1 cellular context compared by ENCODE assay signal in the genomic region with DNA sequence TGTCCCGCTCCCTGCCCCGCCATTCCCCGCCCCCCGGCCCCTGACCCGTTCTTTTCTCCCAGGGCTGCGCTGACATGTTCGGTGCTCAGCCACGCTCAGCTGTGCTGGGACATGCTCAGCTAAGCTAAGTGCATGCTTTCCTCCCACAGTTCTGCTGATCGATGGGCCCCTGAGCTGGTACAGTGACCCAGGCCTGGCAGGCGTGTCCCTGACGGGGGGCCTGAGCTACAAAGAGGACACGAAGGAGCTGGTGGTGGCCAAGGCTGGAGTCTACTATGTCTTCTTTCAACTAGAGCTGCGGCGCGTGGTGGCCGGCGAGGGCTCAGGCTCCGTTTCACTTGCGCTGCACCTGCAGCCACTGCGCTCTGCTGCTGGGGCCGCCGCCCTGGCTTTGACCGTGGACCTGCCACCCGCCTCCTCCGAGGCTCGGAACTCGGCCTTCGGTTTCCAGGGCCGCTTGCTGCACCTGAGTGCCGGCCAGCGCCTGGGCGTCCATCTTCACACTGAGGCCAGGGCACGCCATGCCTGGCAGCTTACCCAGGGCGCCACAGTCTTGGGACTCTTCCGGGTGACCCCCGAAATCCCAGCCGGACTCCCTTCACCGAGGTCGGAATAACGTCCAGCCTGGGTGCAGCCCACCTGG.
TF ChIP-seq lines count a peak whose summit lies in the region.

No MANE protein-coding gene starts in this region.

TF ChIP-seq in GM12878, 131 proteins besides CTCF, POLR2A, EP300 and RAD21:
- TF ChIP-seq BACH1 (IDR thresholded peaks at IDR 0.05; ENCODE audit: borderline replicate concordance) (0 out of 2 replicates have a peak, but pooled peaks have one; percentile 57), IKZF1 (conservative IDR thresholded peaks at IDR 0.05) (peak; percentile 73), HDGF (IDR thresholded peaks at IDR 0.05) (no peak), HCFC1 (IDR thresholded peaks at IDR 0.05; ENCODE audit: low read length) (no peak), ZZZ3 (IDR thresholded peaks at IDR 0.05; ENCODE audit: control insufficient read depth, insufficient read length, low read depth) (no peak), DPF2 (IDR thresholded peaks at IDR 0.05) (no peak), MTA3 (IDR thresholded peaks at IDR 0.05; ENCODE audit: borderline replicate concordance, low read length) (no peak), GATAD2B (conservative IDR thresholded peaks at IDR 0.05; ENCODE audit: low read depth) (peak; percentile 55; the same call in 1 of the 2 replicates), ATF2 (IDR thresholded peaks at IDR 0.05; ENCODE audit: low read length) (no peak), YBX1 (IDR thresholded peaks at IDR 0.05) (no peak), LARP7 (IDR thresholded peaks at IDR 0.05) (0 out of 2 replicates have a peak, but pooled peaks have one; percentile 56), CBFB (IDR thresholded peaks at IDR 0.05; ENCODE audit: low read depth) (no peak), IKZF2 (IDR thresholded peaks at IDR 0.05) (peak; percentile 11 to 25; a peak in 1 of 4 replicates), KLF5 (IDR thresholded peaks at IDR 0.05; ENCODE audit: partially characterized antibody) (no peak), POLR2AphosphoS2 (IDR thresholded peaks at IDR 0.05; ENCODE audit: low read depth, low read length) (peak; percentile 59; the same call in 1 of the 2 replicates), SPI1 (IDR thresholded peaks at IDR 0.05; ENCODE audit: borderline replicate concordance, insufficient read depth, low read depth, low read length) (no peak), CEBPB (IDR thresholded peaks at IDR 0.05; ENCODE audit: borderline replicate concordance in 1 of 2, low read depth in 2 of 2, low read length in 2 of 2) (no peak), POLR2AphosphoS5 (IDR thresholded peaks at IDR 0.05; ENCODE audit: low read length) (peak; percentile 74; the same call in 1 of the 2 replicates), SMAD1 (IDR thresholded peaks at IDR 0.05; ENCODE audit: low read depth, partially characterized antibody) (peak; percentile 23), NFIC (IDR thresholded peaks at IDR 0.05; ENCODE audit: low read depth, low read length) (no peak), SIX5 (IDR thresholded peaks at IDR 0.05; ENCODE audit: low read depth, low read length, severe bottlenecking) (no peak), TBL1XR1 (IDR thresholded peaks at IDR 0.05; ENCODE audit: low read depth, low read length) (no peak), MEF2A (IDR thresholded peaks at IDR 0.05; ENCODE audit: insufficient read depth, low read depth, low read length) (no peak)
- TF ChIP-seq, protein P1, sequence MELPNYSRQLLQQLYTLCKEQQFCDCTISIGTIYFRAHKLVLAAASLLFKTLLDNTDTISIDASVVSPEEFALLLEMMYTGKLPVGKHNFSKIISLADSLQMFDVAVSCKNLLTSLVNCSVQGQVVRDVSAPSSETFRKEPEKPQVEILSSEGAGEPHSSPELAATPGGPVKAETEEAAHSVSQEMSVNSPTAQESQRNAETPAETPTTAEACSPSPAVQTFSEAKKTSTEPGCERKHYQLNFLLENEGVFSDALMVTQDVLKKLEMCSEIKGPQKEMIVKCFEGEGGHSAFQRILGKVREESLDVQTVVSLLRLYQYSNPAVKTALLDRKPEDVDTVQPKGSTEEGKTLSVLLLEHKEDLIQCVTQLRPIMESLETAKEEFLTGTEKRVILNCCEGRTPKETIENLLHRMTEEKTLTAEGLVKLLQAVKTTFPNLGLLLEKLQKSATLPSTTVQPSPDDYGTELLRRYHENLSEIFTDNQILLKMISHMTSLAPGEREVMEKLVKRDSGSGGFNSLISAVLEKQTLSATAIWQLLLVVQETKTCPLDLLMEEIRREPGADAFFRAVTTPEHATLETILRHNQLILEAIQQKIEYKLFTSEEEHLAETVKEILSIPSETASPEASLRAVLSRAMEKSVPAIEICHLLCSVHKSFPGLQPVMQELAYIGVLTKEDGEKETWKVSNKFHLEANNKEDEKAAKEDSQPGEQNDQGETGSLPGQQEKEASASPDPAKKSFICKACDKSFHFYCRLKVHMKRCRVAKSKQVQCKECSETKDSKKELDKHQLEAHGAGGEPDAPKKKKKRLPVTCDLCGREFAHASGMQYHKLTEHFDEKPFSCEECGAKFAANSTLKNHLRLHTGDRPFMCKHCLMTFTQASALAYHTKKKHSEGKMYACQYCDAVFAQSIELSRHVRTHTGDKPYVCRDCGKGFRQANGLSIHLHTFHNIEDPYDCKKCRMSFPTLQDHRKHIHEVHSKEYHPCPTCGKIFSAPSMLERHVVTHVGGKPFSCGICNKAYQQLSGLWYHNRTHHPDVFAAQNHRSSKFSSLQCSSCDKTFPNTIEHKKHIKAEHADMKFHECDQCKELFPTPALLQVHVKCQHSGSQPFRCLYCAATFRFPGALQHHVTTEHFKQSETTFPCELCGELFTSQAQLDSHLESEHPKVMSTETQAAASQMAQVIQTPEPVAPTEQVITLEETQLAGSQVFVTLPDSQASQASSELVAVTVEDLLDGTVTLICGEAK (IDR thresholded peaks at IDR 0.05; ENCODE audit: borderline replicate concordance), result peak; percentile 27; the same call in 1 of the 2 replicates
- TF ChIP-seq, protein P2, sequence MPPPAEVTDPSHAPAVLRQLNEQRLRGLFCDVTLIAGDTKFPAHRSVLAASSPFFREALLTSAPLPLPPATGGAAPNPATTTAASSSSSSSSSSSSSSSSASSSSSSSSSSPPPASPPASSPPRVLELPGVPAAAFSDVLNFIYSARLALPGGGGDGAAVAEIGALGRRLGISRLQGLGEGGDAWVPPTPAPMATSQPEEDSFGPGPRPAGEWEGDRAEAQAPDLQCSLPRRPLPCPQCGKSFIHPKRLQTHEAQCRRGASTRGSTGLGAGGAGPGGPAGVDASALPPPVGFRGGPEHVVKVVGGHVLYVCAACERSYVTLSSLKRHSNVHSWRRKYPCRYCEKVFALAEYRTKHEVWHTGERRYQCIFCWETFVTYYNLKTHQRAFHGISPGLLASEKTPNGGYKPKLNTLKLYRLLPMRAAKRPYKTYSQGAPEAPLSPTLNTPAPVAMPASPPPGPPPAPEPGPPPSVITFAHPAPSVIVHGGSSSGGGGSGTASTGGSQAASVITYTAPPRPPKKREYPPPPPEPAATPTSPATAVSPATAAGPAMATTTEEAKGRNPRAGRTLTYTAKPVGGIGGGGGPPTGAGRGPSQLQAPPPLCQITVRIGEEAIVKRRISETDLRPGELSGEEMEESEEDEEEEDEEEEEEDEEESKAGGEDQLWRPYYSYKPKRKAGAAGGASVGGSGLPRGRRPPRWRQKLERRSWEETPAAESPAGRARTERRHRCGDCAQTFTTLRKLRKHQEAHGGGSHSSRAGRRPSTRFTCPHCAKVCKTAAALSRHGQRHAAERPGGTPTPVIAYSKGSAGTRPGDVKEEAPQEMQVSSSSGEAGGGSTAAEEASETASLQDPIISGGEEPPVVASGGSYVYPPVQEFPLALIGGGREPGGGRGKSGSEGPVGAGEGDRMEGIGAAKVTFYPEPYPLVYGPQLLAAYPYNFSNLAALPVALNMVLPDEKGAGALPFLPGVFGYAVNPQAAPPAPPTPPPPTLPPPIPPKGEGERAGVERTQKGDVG (CRISPR knock-in tag; IDR thresholded peaks at IDR 0.05), result no peak
- TF ChIP-seq, protein P3, sequence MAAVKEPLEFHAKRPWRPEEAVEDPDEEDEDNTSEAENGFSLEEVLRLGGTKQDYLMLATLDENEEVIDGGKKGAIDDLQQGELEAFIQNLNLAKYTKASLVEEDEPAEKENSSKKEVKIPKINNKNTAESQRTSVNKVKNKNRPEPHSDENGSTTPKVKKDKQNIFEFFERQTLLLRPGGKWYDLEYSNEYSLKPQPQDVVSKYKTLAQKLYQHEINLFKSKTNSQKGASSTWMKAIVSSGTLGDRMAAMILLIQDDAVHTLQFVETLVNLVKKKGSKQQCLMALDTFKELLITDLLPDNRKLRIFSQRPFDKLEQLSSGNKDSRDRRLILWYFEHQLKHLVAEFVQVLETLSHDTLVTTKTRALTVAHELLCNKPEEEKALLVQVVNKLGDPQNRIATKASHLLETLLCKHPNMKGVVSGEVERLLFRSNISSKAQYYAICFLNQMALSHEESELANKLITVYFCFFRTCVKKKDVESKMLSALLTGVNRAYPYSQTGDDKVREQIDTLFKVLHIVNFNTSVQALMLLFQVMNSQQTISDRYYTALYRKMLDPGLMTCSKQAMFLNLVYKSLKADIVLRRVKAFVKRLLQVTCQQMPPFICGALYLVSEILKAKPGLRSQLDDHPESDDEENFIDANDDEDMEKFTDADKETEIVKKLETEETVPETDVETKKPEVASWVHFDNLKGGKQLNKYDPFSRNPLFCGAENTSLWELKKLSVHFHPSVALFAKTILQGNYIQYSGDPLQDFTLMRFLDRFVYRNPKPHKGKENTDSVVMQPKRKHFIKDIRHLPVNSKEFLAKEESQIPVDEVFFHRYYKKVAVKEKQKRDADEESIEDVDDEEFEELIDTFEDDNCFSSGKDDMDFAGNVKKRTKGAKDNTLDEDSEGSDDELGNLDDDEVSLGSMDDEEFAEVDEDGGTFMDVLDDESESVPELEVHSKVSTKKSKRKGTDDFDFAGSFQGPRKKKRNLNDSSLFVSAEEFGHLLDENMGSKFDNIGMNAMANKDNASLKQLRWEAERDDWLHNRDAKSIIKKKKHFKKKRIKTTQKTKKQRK (IDR thresholded peaks at IDR 0.05; ENCODE audit: low read depth, low read length), result no peak
- TF ChIP-seq, protein P4, sequence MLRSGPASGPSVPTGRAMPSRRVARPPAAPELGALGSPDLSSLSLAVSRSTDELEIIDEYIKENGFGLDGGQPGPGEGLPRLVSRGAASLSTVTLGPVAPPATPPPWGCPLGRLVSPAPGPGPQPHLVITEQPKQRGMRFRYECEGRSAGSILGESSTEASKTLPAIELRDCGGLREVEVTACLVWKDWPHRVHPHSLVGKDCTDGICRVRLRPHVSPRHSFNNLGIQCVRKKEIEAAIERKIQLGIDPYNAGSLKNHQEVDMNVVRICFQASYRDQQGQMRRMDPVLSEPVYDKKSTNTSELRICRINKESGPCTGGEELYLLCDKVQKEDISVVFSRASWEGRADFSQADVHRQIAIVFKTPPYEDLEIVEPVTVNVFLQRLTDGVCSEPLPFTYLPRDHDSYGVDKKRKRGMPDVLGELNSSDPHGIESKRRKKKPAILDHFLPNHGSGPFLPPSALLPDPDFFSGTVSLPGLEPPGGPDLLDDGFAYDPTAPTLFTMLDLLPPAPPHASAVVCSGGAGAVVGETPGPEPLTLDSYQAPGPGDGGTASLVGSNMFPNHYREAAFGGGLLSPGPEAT (IDR thresholded peaks at IDR 0.05; ENCODE audit: low read depth), result no peak
- TF ChIP-seq, protein P5, sequence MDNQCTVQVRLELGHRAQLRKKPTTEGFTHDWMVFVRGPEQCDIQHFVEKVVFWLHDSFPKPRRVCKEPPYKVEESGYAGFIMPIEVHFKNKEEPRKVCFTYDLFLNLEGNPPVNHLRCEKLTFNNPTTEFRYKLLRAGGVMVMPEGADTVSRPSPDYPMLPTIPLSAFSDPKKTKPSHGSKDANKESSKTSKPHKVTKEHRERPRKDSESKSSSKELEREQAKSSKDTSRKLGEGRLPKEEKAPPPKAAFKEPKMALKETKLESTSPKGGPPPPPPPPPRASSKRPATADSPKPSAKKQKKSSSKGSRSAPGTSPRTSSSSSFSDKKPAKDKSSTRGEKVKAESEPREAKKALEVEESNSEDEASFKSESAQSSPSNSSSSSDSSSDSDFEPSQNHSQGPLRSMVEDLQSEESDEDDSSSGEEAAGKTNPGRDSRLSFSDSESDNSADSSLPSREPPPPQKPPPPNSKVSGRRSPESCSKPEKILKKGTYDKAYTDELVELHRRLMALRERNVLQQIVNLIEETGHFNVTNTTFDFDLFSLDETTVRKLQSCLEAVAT (IDR thresholded peaks at IDR 0.05), result peak; percentile 42
